ENCODE assay signal across 8 cellular contexts in genomic region chr1:27862671-27863551, GRCh38. TPM values are rescaled to one million over a fixed set of nuclear protein-coding genes. Genes with fewer than 3 reads are reported as not detected.
DNase-seq lines count a peak whose midpoint lies in the region; ATAC-seq and TF ChIP-seq lines count a peak whose summit lies in the region.

No MANE protein-coding gene starts in this region.

- H3K27me3 Mint-ChIP-seq in immature natural killer cell (ENCODE audit: low read depth in 3 of 3), result peaks cover 2 to 6% (median 3%) of the 10 kb centered on the region in 3 donors
- no peaks in the 10 kb centered on the region for H3K27me3 Mint-ChIP-seq in stimulated activated naive B cell treated with anti-CD40 and anti-IgM and Interleukin-4, amounts not matched to agents 10 μg/mL and 1 μg/mL and 100 μg/mL, for 72 hours

- no peaks in the 10 kb centered on the region for H3K9me3 ChIP-seq in ascending aorta

- no peak for TF ChIP-seq CTCF in ascending aorta (IDR thresholded peaks at IDR 0.05)

- H3K36me3 ChIP-seq in ascending aorta, result no peaks in the 10 kb centered on the region

- no peaks in the 10 kb centered on the region for H3K36me3 Mint-ChIP-seq in immature natural killer cell
- no peaks in the 10 kb centered on the region for H3K36me3 Mint-ChIP-seq in stimulated activated naive B cell treated with anti-CD40 and anti-IgM and Interleukin-4, amounts not matched to agents 10 μg/mL and 1 μg/mL and 100 μg/mL, for 72 hours

- H3K4me3 Mint-ChIP-seq in immature natural killer cell, result no peak overlapping the region
- H3K4me3 Mint-ChIP-seq in stimulated activated naive B cell treated with anti-CD40 and anti-IgM and Interleukin-4, amounts not matched to agents 10 μg/mL and 1 μg/mL and 100 μg/mL, for 72 hours, result peak overlapping the region; percentile 14 to 22

- in situ Hi-C loops in KBM-7 (cut with MboI; ENCODE audit: low pct_unique_long_range_greater_than_20kb, low sequenced_read_pairs), result loop anchor here (25.0 kb wide), 1 partner anchor 124 kb away; no protein-coding TSS in a partner anchor

- H3K27ac Mint-ChIP-seq in immature natural killer cell, result peak overlapping the region; percentile 4 to 85 (median 20)
- H3K27ac Mint-ChIP-seq in stimulated activated naive B cell treated with anti-CD40 and anti-IgM and Interleukin-4, amounts not matched to agents 10 μg/mL and 1 μg/mL and 100 μg/mL, for 72 hours, result peak overlapping the region; percentile 79

- no peaks in the 10 kb centered on the region for H3K9me3 Mint-ChIP-seq in immature natural killer cell
- peaks cover 2 to 3% of the 10 kb centered on the region in 2 donors for H3K9me3 Mint-ChIP-seq in stimulated activated naive B cell treated with anti-CD40 and anti-IgM and Interleukin-4, amounts not matched to agents 10 μg/mL and 1 μg/mL and 100 μg/mL, for 72 hours

- intact Hi-C loops in ascending aorta (cut with DNase I), result no loop called here

- ATAC-seq in stimulated activated naive B cell treated with anti-CD40 and anti-IgM and Interleukin-4, amounts not matched to agents 10 μg/mL and 1 μg/mL and 100 μg/mL, for 72 hours (replicated peaks), result peak; percentile 84 to 88
- no peak for ATAC-seq in GM19397 (IDR thresholded peaks at IDR 0.05; ENCODE audit: unreplicated experiment)

- DNase-seq in EH (ENCODE audit: low read depth), result peak; percentile 99
- peak; percentile 82 for DNase-seq in KBM-7
- DNase-seq in ascending aorta (ENCODE audit: low spot score in 2 of 2), result peak; percentile 54 to 84
- no peak for DNase-seq in immature natural killer cell
- DNase-seq in stimulated activated naive B cell treated with anti-CD40 and anti-IgM and Interleukin-4, amounts not matched to agents 10 μg/mL and 1 μg/mL and 100 μg/mL, for 72 hours, result peak; percentile 72
- no peak for DNase-seq in GM19238 (ENCODE audit: insufficient read length, low spot score)
- no peak for DNase-seq in stimulated activated CD4-positive, alpha-beta T cell treated with anti-CD3 and anti-CD28 coated beads, Interleukin-12 subunit alpha, Interleukin-12 subunit beta, amount 100 ng/mL, for 4 hours

- peaks cover 18 to 27% of the 10 kb centered on the region in 2 donors for H3K4me1 Mint-ChIP-seq in immature natural killer cell
- peaks cover 42 to 86% of the 10 kb centered on the region in 2 donors for H3K4me1 Mint-ChIP-seq in stimulated activated naive B cell treated with anti-CD40 and anti-IgM and Interleukin-4, amounts not matched to agents 10 μg/mL and 1 μg/mL and 100 μg/mL, for 72 hours

- peak overlapping the region; percentile 54 to 59 for H3K27ac ChIP-seq in ascending aorta

- peaks cover 0 to 3% of the 10 kb centered on the region in 2 donors for H3K4me1 ChIP-seq in ascending aorta

- no peaks in the 10 kb centered on the region for H3K27me3 ChIP-seq in ascending aorta

- H3K4me3 ChIP-seq in ascending aorta, result no peak overlapping the region

RNA-seq across cellular contexts. Expression of gene THEMIS2, which starts 9.4 kb away (rescaled TPM):
- total RNA-seq in ascending aorta, result 206 TPM
- 100 to 1,000 TPM in 2 of 3 donors, 10 to 100 TPM in 1; 93.2 to 146 (median 101) TPM for polyA plus RNA-seq in immature natural killer cell

RNA-seq across cellular contexts. Expression of gene PPP1R8, which starts 32.3 kb away (rescaled TPM):
- 7.1 TPM for total RNA-seq in ascending aorta
- polyA plus RNA-seq in immature natural killer cell, result 10 to 100 TPM; 37.7 to 51.1 (median 45.1) TPM

RNA-seq across cellular contexts. Expression of gene RPA2, which starts 51.5 kb away (rescaled TPM):
- total RNA-seq in ascending aorta, result 36.8 TPM
- polyA plus RNA-seq in immature natural killer cell, result 100 to 1,000 TPM; 258 to 407 (median 270) TPM

Comparison
In these comparisons a context has a peak if more than half of its experiments do, and no peak if none do; other contexts are left out.
1. DNase-seq: peak in EH (single experiment), KBM-7 (single experiment), ascending aorta (2 of 2) and stimulated activated naive B cell treated with anti-CD40 and anti-IgM and Interleukin-4, amounts not matched to agents 10 μg/mL and 1 μg/mL and 100 μg/mL, for 72 hours (single experiment); none in immature natural killer cell (0 of 3), GM19238 (single experiment) and stimulated activated CD4-positive, alpha-beta T cell treated with anti-CD3 and anti-CD28 coated beads, Interleukin-12 subunit alpha, Interleukin-12 subunit beta, amount 100 ng/mL, for 4 hours (single experiment).
2. H3K4me3 Mint-ChIP-seq: peak in stimulated activated naive B cell treated with anti-CD40 and anti-IgM and Interleukin-4, amounts not matched to agents 10 μg/mL and 1 μg/mL and 100 μg/mL, for 72 hours (2 of 2); none in immature natural killer cell (0 of 5).